In genomic region chr17:35155246-35155645, GRCh38 we compare ENCODE assay signal across 11 cellular contexts. TPM values are rescaled to one million over a fixed set of nuclear protein-coding genes. Genes with fewer than 3 reads are reported as not detected.
"Had no signal": no experiment of that assay in that cellular context is flagged by ENCODE, and none has a peak within 500 bp of the region (broad histone marks: within the 10 kb centered on the region; RNA-seq: fewer than 3 reads in every experiment).

No MANE protein-coding gene starts in this region.

- H3K4me3 ChIP-seq: GM23248, HAP-1 had no signal

- H2AFZ ChIP-seq: GM23248 had no signal

- H3K9me3 Mint-ChIP-seq: HFFc6, IgD-negative memory B cell had no signal

- H3K27ac ChIP-seq: GM23248, HL-60 had no signal

- H3K4me1 Mint-ChIP-seq: IgD-negative memory B cell had no signal

- H3K4me1 ChIP-seq: HAP-1 had no signal

- H3K36me3 Mint-ChIP-seq: IgD-negative memory B cell had no signal

- H3K36me3 ChIP-seq: HAP-1 had no signal

- H3K9me3 ChIP-seq: HAP-1 had no signal

- H3K4me3 Mint-ChIP-seq: HFFc6 had no signal

- DNase-seq: GM23248, GOT3, H7, HFFc6 had no signal

- ATAC-seq: HCT116, HepG2 had no signal

- H3K27ac Mint-ChIP-seq: HFFc6, IgD-negative memory B cell had no signal

RNA-seq across cellular contexts. Expression of gene UNC45B, which starts 7.6 kb away (rescaled TPM):
- total RNA-seq: GM23248, H4, HepG2, HFFc6, HT1080 had no signal
- polyA plus RNA-seq: GM23248, IgD-negative memory B cell had no signal

RNA-seq across cellular contexts. Expression of gene FNDC8, which starts 33.8 kb away (rescaled TPM):
- total RNA-seq: GM23248, HepG2, HFFc6, HT1080 had no signal
- polyA plus RNA-seq: GM23248, HepG2, IgD-negative memory B cell had no signal

RNA-seq across cellular contexts. Expression of gene SLC35G3, which starts 38.9 kb away (rescaled TPM):
- total RNA-seq: GM23248, H4, H7, HepG2, HFFc6, HT1080 had no signal
- polyA plus RNA-seq: GM23248, HepG2, IgD-negative memory B cell had no signal
